In genomic region chr16:89564476-89565255, GRCh38 we compare ENCODE assay signal across 8 cellular contexts. TPM values are rescaled to one million over a fixed set of nuclear protein-coding genes. Genes with fewer than 3 reads are reported as not detected.
DNase-seq lines count a peak whose midpoint lies in the region; ATAC-seq and TF ChIP-seq lines count a peak whose summit lies in the region.

No MANE protein-coding gene starts in this region.

- intact Hi-C loops in activated T-helper 1 cell treated with anti-CD3 and anti-CD28 coated beads, Interleukin-12 subunit alpha, Interleukin-12 subunit beta, Interleukin-2, Interleukin-4 antibody, amounts not matched to agents 30 ng/mL and 10 ng/mL and 1 ng/mL, durations not matched to agents 14 hours and 24 hours and 36 hours (cut with micrococcal nuclease): loop anchor here (5.0 kb wide), 1 partner anchor 752 kb away; the partner anchor contains the start of gene APRT
- intact Hi-C loops in Right ventricle myocardium inferior (cut with DNase I): no loop called here

- H3K9me2 ChIP-seq in Loucy (replicated peaks; ENCODE audit: low read depth, low read length): no peaks in the 10 kb centered on the region

- no peak overlapping the region for H3K27ac Mint-ChIP-seq in activated T-helper 1 cell treated with anti-CD3 and anti-CD28 coated beads, Interleukin-12 subunit alpha, Interleukin-12 subunit beta, Interleukin-2, Interleukin-4 antibody, amounts not matched to agents 30 ng/mL and 10 ng/mL and 1 ng/mL, durations not matched to agents 14 hours and 24 hours and 36 hours

- H4K20me1 ChIP-seq in Loucy (ENCODE audit: insufficient read depth, low read length, poor library complexity, severe bottlenecking): peaks cover 55% of the 10 kb centered on the region

- no peak overlapping the region for H2BK120ac ChIP-seq in mesenchymal stem cell (ENCODE audit: low read depth, low read length)

- H3K4me1 Mint-ChIP-seq in activated T-helper 1 cell treated with anti-CD3 and anti-CD28 coated beads, Interleukin-12 subunit alpha, Interleukin-12 subunit beta, Interleukin-2, Interleukin-4 antibody, amounts not matched to agents 30 ng/mL and 10 ng/mL and 1 ng/mL, durations not matched to agents 14 hours and 24 hours and 36 hours (ENCODE audit: low read depth): peaks cover 46% of the 10 kb centered on the region

- H2AFZ ChIP-seq in Loucy (ENCODE audit: low read length) (no peak overlapping the region), mesenchymal stem cell (ENCODE audit: low read depth, low read length) (no peak overlapping the region)

- peaks cover 33% of the 10 kb centered on the region; the same call in 1 of the 2 replicates for H3K36me3 ChIP-seq in Loucy (ENCODE audit: insufficient read depth, low read length)
- peaks cover 40 to 48% of the 10 kb centered on the region in 2 experiments for H3K36me3 ChIP-seq in mesenchymal stem cell (ENCODE audit: control insufficient read depth in 1 of 2, insufficient read depth in 2 of 2, low read depth in 1 of 2, low read length in 2 of 2)

- no peaks in the 10 kb centered on the region for H3K27me3 Mint-ChIP-seq in activated T-helper 1 cell treated with anti-CD3 and anti-CD28 coated beads, Interleukin-12 subunit alpha, Interleukin-12 subunit beta, Interleukin-2, Interleukin-4 antibody, amounts not matched to agents 30 ng/mL and 10 ng/mL and 1 ng/mL, durations not matched to agents 14 hours and 24 hours and 36 hours (ENCODE audit: insufficient read depth)

- H3K4me3 ChIP-seq in Loucy (ENCODE audit: low read length, poor library complexity, severe bottlenecking): no peak overlapping the region
- no peak overlapping the region for H3K4me3 ChIP-seq in mesenchymal stem cell (ENCODE audit: insufficient read depth in 1 of 2, low read depth in 1 of 2, low read length in 2 of 2)

- H3K23ac ChIP-seq in mesenchymal stem cell (ENCODE audit: low read length in 2 of 2): no peak overlapping the region

- H3F3A ChIP-seq in Loucy (ENCODE audit: low read depth): no peaks in the 10 kb centered on the region

- whole genome bisulfite sequencing in mesenchymal stem cell: 62% methylated on average over 21 of the region's 22 CpGs

- no peak overlapping the region for H2BK15ac ChIP-seq in mesenchymal stem cell (ENCODE audit: low read depth, poor library complexity, severe bottlenecking)

- H4K8ac ChIP-seq in mesenchymal stem cell (ENCODE audit: low read length): peak overlapping the region; percentile 73

- H4K91ac ChIP-seq in mesenchymal stem cell (ENCODE audit: low read length): no peak overlapping the region

- peaks cover 1% of the 10 kb centered on the region for H3K79me1 ChIP-seq in mesenchymal stem cell (replicated peaks; ENCODE audit: low read length, poor library complexity, severe bottlenecking)

- no peak overlapping the region for H3K14ac ChIP-seq in mesenchymal stem cell (ENCODE audit: low read length in 2 of 2)

- H3K27me3 ChIP-seq in Loucy (ENCODE audit: insufficient read depth, low read length, poor library complexity, severe bottlenecking) (peaks cover 11% of the 10 kb centered on the region), mesenchymal stem cell (ENCODE audit: control insufficient read depth in 1 of 2, insufficient read depth in 1 of 2, low read length in 2 of 2) (peaks cover 6 to 18% of the 10 kb centered on the region in 2 experiments)

- H3K4me3 Mint-ChIP-seq in activated T-helper 1 cell treated with anti-CD3 and anti-CD28 coated beads, Interleukin-12 subunit alpha, Interleukin-12 subunit beta, Interleukin-2, Interleukin-4 antibody, amounts not matched to agents 30 ng/mL and 10 ng/mL and 1 ng/mL, durations not matched to agents 14 hours and 24 hours and 36 hours: peak overlapping the region; percentile 98

- H3K79me2 ChIP-seq in Loucy (ENCODE audit: insufficient read depth, low read length): peaks cover 53% of the 10 kb centered on the region

- no peak overlapping the region for H2AK5ac ChIP-seq in mesenchymal stem cell (ENCODE audit: low read length, severe bottlenecking)

- TF ChIP-seq CTCF in Loucy (conservative IDR thresholded peaks at IDR 0.05; ENCODE audit: low read length): no peak

- H3K9ac ChIP-seq in Loucy (ENCODE audit: low read depth, low read length, poor library complexity, severe bottlenecking) (no peak overlapping the region), mesenchymal stem cell (ENCODE audit: low read length) (peak overlapping the region; percentile 52)

- DNase-seq in Daoy (ENCODE audit: low read depth): peak; percentile 33
- DNase-seq in activated T-helper 1 cell treated with anti-CD3 and anti-CD28 coated beads, Interleukin-12 subunit alpha, Interleukin-12 subunit beta, Interleukin-2, Interleukin-4 antibody, amounts not matched to agents 30 ng/mL and 10 ng/mL and 1 ng/mL, durations not matched to agents 14 hours and 24 hours and 36 hours (ENCODE audit: low spot score): no peak
- no peak for DNase-seq in mesenchymal stem cell
- no peak for DNase-seq in Right ventricle myocardium inferior (ENCODE audit: missing footprints)

- no peak overlapping the region for H3K4ac ChIP-seq in mesenchymal stem cell (ENCODE audit: low read depth in 1 of 2, low read length in 2 of 2)

- H3K18ac ChIP-seq in mesenchymal stem cell (ENCODE audit: low read depth in 1 of 2, low read length in 2 of 2): no peak overlapping the region

- H2BK12ac ChIP-seq in mesenchymal stem cell (ENCODE audit: low read length in 2 of 2): no peak overlapping the region

- H3K9me3 ChIP-seq in Loucy (ENCODE audit: insufficient read depth, low read depth, low read length): no peaks in the 10 kb centered on the region
- H3K9me3 ChIP-seq in mesenchymal stem cell (ENCODE audit: control insufficient read depth, low read length): no peaks in the 10 kb centered on the region

- no peak for ATAC-seq in GM18517 (IDR thresholded peaks at IDR 0.05; ENCODE audit: unreplicated experiment)
- no peak for ATAC-seq in GM18868 (IDR thresholded peaks at IDR 0.05; ENCODE audit: unreplicated experiment)
- no peak for ATAC-seq in Right ventricle myocardium inferior
- no peak for ATAC-seq in HG02981 (IDR thresholded peaks at IDR 0.05; ENCODE audit: unreplicated experiment)

- no peak overlapping the region for H2BK5ac ChIP-seq in mesenchymal stem cell (ENCODE audit: low read depth, low read length, poor library complexity, severe bottlenecking)

- H3K9me3 Mint-ChIP-seq in activated T-helper 1 cell treated with anti-CD3 and anti-CD28 coated beads, Interleukin-12 subunit alpha, Interleukin-12 subunit beta, Interleukin-2, Interleukin-4 antibody, amounts not matched to agents 30 ng/mL and 10 ng/mL and 1 ng/mL, durations not matched to agents 14 hours and 24 hours and 36 hours: no peaks in the 10 kb centered on the region

- peaks cover 41% of the 10 kb centered on the region for H3K36me3 Mint-ChIP-seq in activated T-helper 1 cell treated with anti-CD3 and anti-CD28 coated beads, Interleukin-12 subunit alpha, Interleukin-12 subunit beta, Interleukin-2, Interleukin-4 antibody, amounts not matched to agents 30 ng/mL and 10 ng/mL and 1 ng/mL, durations not matched to agents 14 hours and 24 hours and 36 hours (ENCODE audit: low read depth)

- H3K4me2 ChIP-seq in Loucy (ENCODE audit: low read depth, low read length, poor library complexity, severe bottlenecking) (peak overlapping the region; percentile 95), mesenchymal stem cell (ENCODE audit: low read length, poor library complexity, severe bottlenecking) (no peak overlapping the region)

- H3K4me1 ChIP-seq in Loucy (ENCODE audit: insufficient read depth, low read length, poor library complexity, severe bottlenecking) (peaks cover 8% of the 10 kb centered on the region), mesenchymal stem cell (ENCODE audit: control insufficient read depth, insufficient read depth, low read depth, low read length) (peaks cover 38% of the 10 kb centered on the region)

- no peak overlapping the region for H3K27ac ChIP-seq in mesenchymal stem cell (ENCODE audit: low read length, poor library complexity, severe bottlenecking)

RNA-seq across cellular contexts. Expression of gene RPL13, which starts 4.2 kb away (rescaled TPM):
- total RNA-seq in Daoy (2014; rRNA removed; shearing (Covaris generic)): 4,474 and 4,750 TPM in 2 replicates
- 2,076 and 2,133 TPM in 2 replicates for total RNA-seq in activated T-helper 1 cell treated with anti-CD3 and anti-CD28 coated beads, Interleukin-12 subunit alpha, Interleukin-12 subunit beta, Interleukin-2, Interleukin-4 antibody, amounts not matched to agents 30 ng/mL and 10 ng/mL and 1 ng/mL, durations not matched to agents 14 hours and 24 hours and 36 hours
- polyA plus RNA-seq in mesenchymal stem cell (2013, experiment 1 of 2): 2,898 TPM
- 2,946 TPM for polyA plus RNA-seq in mesenchymal stem cell (2013, experiment 2 of 2)
- 1,162 TPM for total RNA-seq in Right ventricle myocardium inferior

RNA-seq across cellular contexts. Expression of gene CPNE7, which starts 10.9 kb away (rescaled TPM):
- total RNA-seq in Daoy (2014; rRNA removed; shearing (Covaris generic)): 2.6 and 3.4 TPM in 2 replicates
- 32.2 and 35.2 TPM in 2 replicates for total RNA-seq in activated T-helper 1 cell treated with anti-CD3 and anti-CD28 coated beads, Interleukin-12 subunit alpha, Interleukin-12 subunit beta, Interleukin-2, Interleukin-4 antibody, amounts not matched to agents 30 ng/mL and 10 ng/mL and 1 ng/mL, durations not matched to agents 14 hours and 24 hours and 36 hours
- 5.6 TPM for polyA plus RNA-seq in mesenchymal stem cell (2013, experiment 1 of 2)
- 4.8 TPM for polyA plus RNA-seq in mesenchymal stem cell (2013, experiment 2 of 2)
- not detected for total RNA-seq in Right ventricle myocardium inferior

RNA-seq across cellular contexts. Expression of gene DPEP1, which starts 48.8 kb away (rescaled TPM):
- total RNA-seq in Daoy (2014; rRNA removed; shearing (Covaris generic)): 0.09 TPM in 1 of 2 replicates, not detected in the other
- total RNA-seq in activated T-helper 1 cell treated with anti-CD3 and anti-CD28 coated beads, Interleukin-12 subunit alpha, Interleukin-12 subunit beta, Interleukin-2, Interleukin-4 antibody, amounts not matched to agents 30 ng/mL and 10 ng/mL and 1 ng/mL, durations not matched to agents 14 hours and 24 hours and 36 hours: not detected in 2 replicates
- not detected for polyA plus RNA-seq in mesenchymal stem cell (2013, experiment 1 of 2)
- polyA plus RNA-seq in mesenchymal stem cell (2013, experiment 2 of 2): not detected
- not detected for total RNA-seq in Right ventricle myocardium inferior

RNA-seq across cellular contexts. Expression of gene SPG7, which starts 56.5 kb away (rescaled TPM):
- 43.1 and 49.9 TPM in 2 replicates for total RNA-seq in Daoy (2014; rRNA removed; shearing (Covaris generic))
- total RNA-seq in activated T-helper 1 cell treated with anti-CD3 and anti-CD28 coated beads, Interleukin-12 subunit alpha, Interleukin-12 subunit beta, Interleukin-2, Interleukin-4 antibody, amounts not matched to agents 30 ng/mL and 10 ng/mL and 1 ng/mL, durations not matched to agents 14 hours and 24 hours and 36 hours: 106 and 112 TPM in 2 replicates
- polyA plus RNA-seq in mesenchymal stem cell (2013, experiment 1 of 2): 40.7 TPM
- polyA plus RNA-seq in mesenchymal stem cell (2013, experiment 2 of 2): 37.8 TPM
- 96.1 TPM for total RNA-seq in Right ventricle myocardium inferior
